11 cellular contexts compared by ENCODE assay signal in the genomic region with DNA sequence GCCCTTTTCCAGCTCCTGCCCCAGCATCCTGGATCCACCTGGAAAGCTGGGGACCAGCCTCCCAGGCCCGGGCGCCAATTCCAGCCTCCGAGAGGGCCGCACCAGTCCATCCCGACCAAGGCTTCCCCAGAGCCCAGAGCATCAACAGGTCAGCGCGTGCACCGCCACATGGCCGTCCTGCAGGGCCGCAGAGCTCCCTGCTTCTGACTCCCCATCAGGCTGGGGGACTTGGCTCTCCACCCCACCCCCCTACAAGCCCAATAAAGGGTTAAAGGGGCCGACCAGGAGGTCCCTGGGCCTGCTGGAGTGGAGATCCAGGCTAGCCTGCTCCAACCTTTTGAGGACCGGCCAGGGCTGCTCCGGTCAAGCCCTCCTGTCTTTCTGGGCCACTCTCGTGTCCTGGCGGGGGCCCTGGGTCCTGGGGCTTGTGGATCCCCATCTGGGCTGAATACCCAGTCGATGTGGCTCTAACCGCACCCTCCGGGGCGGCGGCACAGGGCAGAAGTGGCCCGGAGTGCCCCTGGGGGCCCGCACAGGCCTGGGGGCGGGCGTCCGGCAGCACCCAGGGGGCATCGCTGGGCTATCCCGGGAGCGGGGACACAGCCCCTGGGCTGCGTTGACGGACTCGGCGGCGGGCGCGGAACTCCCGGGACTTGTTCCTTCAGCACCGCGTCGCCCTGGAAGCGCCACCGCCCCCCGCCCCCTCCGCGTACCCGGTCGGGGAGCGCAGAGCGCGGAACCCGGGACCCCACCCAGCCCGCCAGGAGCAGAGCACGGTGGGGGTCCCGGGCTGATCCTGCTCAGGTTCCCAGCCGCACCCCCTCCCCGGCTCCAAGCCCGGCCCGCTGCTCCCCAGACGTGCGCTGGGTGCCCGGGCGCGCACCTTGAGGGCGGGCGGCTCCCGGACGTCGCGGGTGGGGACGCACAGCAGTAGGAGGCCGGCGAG. TPM values are rescaled to one million over a fixed set of nuclear protein-coding genes. Genes with fewer than 3 reads are reported as not detected.
DNase-seq lines count a peak whose midpoint lies in the region; ATAC-seq and TF ChIP-seq lines count a peak whose summit lies in the region.
"Had no signal": no experiment of that assay in that cellular context is flagged by ENCODE, and none has a peak within 500 bp of the region (broad histone marks: within the 10 kb centered on the region; RNA-seq: fewer than 3 reads in every experiment).

No MANE protein-coding gene starts in this region.

- no peaks in the 10 kb centered on the region for H3K9me3 Mint-ChIP-seq in stimulated activated naive CD8-positive, alpha-beta T cell treated with anti-CD3 and anti-CD28 coated beads, Interleukin-15, amount 100 ng/mL, for 72 hours
- no peaks in the 10 kb centered on the region for H3K9me3 Mint-ChIP-seq in memory B cell

- intact Hi-C loops in dorsolateral prefrontal cortex (cut with DNase I) (no loop called here), vagina (cut with DNase I) (no loop called here)

- H3K27ac ChIP-seq in dorsolateral prefrontal cortex, result peak overlapping the region in 11 of 59 donors; percentile 9 to 82 (median 73)
- H3K27ac ChIP-seq in vagina, result no peak overlapping the region

- no peak for TF ChIP-seq POLR2A in vagina (IDR thresholded peaks at IDR 0.05)

- no peaks in the 10 kb centered on the region for H3K9me3 ChIP-seq in vagina

- no peak for TF ChIP-seq CTCF in dorsolateral prefrontal cortex (IDR thresholded peaks at IDR 0.05 in 54 of 56, conservative IDR thresholded peaks at IDR 0.05 in 2 of 56; ENCODE audit: low read depth in 1 of 56, partially characterized antibody in 56 of 56)
- TF ChIP-seq CTCF in vagina (IDR thresholded peaks at IDR 0.05), result no peak

- H3K4me3 Mint-ChIP-seq in stimulated activated naive CD8-positive, alpha-beta T cell treated with anti-CD3 and anti-CD28 coated beads, Interleukin-15, amount 100 ng/mL, for 72 hours, result no peak overlapping the region
- peak overlapping the region; percentile 29 for H3K4me3 Mint-ChIP-seq in memory B cell

- H3K27me3 Mint-ChIP-seq in stimulated activated naive CD8-positive, alpha-beta T cell treated with anti-CD3 and anti-CD28 coated beads, Interleukin-15, amount 100 ng/mL, for 72 hours, result peaks cover 57% of the 10 kb centered on the region
- H3K27me3 Mint-ChIP-seq in memory B cell, result peaks cover 7% of the 10 kb centered on the region

- H3K36me3 Mint-ChIP-seq in memory B cell, result no peaks in the 10 kb centered on the region
- H3K36me3 Mint-ChIP-seq: CD4-positive, alpha-beta memory T cell had no signal

- no peak overlapping the region for H3K27ac Mint-ChIP-seq in stimulated activated naive CD8-positive, alpha-beta T cell treated with anti-CD3 and anti-CD28 coated beads, Interleukin-15, amount 100 ng/mL, for 72 hours
- H3K27ac Mint-ChIP-seq in memory B cell, result no peak overlapping the region

- peaks cover 43% of the 10 kb centered on the region for H3K4me1 ChIP-seq in vagina

- peaks cover 20% of the 10 kb centered on the region for H3K4me1 Mint-ChIP-seq in stimulated activated naive CD8-positive, alpha-beta T cell treated with anti-CD3 and anti-CD28 coated beads, Interleukin-15, amount 100 ng/mL, for 72 hours
- peaks cover 3% of the 10 kb centered on the region for H3K4me1 Mint-ChIP-seq in memory B cell

- H3K36me3 ChIP-seq in vagina, result no peaks in the 10 kb centered on the region

- peak in 1 of 2 donors; percentile 3 for DNase-seq in stimulated activated naive CD8-positive, alpha-beta T cell treated with anti-CD3 and anti-CD28 coated beads, Interleukin-15, amount 100 ng/mL, for 72 hours
- DNase-seq in stimulated activated naive CD8-positive, alpha-beta T cell treated with anti-CD3 and anti-CD28 coated beads, Interleukin-15, Interleukin-2, amounts not matched to agents 100 U/mL and 50 U/mL, for 24 hours, result no peak
- DNase-seq in dorsolateral prefrontal cortex (no peak), memory B cell (ENCODE audit: low spot score in 2 of 2) (no peak), vagina (ENCODE audit: extremely low spot score in 2 of 2) (no peak), DMS153 (lab: John Stamatoyannopoulos, UW) (no peak)
- DNase-seq in activated effector memory CD4-positive, alpha-beta T cell treated with Interleukin-2 at 50 U/mL for 16 hours, result no peak
- DNase-seq: central memory CD4-positive, alpha-beta T cell had no signal

- H3K27me3 ChIP-seq in dorsolateral prefrontal cortex, result peaks cover 0 to 45% (median 21%) of the 10 kb centered on the region in 45 donors
- H3K27me3 ChIP-seq in vagina, result no peaks in the 10 kb centered on the region

- ATAC-seq in stimulated activated naive CD8-positive, alpha-beta T cell treated with anti-CD3 and anti-CD28 coated beads, Interleukin-15, amount 100 ng/mL, for 72 hours, result peak; percentile 26
- ATAC-seq in stimulated activated naive CD8-positive, alpha-beta T cell treated with anti-CD3 and anti-CD28 coated beads, Interleukin-15, Interleukin-2, amounts not matched to agents 100 U/mL and 50 U/mL, for 24 hours, result no peak
- ATAC-seq in memory B cell (ENCODE audit: low read depth), result peak; percentile 43
- ATAC-seq in GM21381 (IDR thresholded peaks at IDR 0.05; ENCODE audit: unreplicated experiment), result no peak

- H3K4me3 ChIP-seq in dorsolateral prefrontal cortex, result peak overlapping the region in 55 of 59 donors; percentile 3 to 61 (median 37)
- peak overlapping the region; percentile 40 to 48 for H3K4me3 ChIP-seq in vagina

RNA-seq across cellular contexts. Expression of a gene that starts 0.6 kb away (rescaled TPM):
- 10 to 100 TPM in 105 of 120 experiments, 1 to 10 TPM in 15; 4.7 to 47.5 (median 15.7) TPM for total RNA-seq in dorsolateral prefrontal cortex
- 4.9 TPM for total RNA-seq in vagina
- total RNA-seq: CD4-positive, alpha-beta memory T cell; subcutaneous adipose tissue had no signal

RNA-seq across cellular contexts. Expression of a gene that starts 7.3 kb away (rescaled TPM):
- 100 to 1,000 TPM; 142 to 297 (median 214) TPM for total RNA-seq in dorsolateral prefrontal cortex
- 67.5 TPM for total RNA-seq in vagina

RNA-seq across cellular contexts. Expression of a gene that starts 17.1 kb away (rescaled TPM):
- 10 to 100 TPM in 1 of 120 experiments, 1 to 10 TPM in 119; 1.7 to 11.5 (median 5.4) TPM for total RNA-seq in dorsolateral prefrontal cortex
- 2.7 TPM for total RNA-seq in vagina

RNA-seq across cellular contexts. Expression of a gene that starts 21.4 kb away (rescaled TPM):
- total RNA-seq in dorsolateral prefrontal cortex (1 to 10 TPM in 3 of 120 experiments, under 1 TPM in 54, not detected in 63; 0.14 to 1.7 (median 0.33) TPM), vagina (not detected)

RNA-seq across cellular contexts. Expression of a gene that starts 24.0 kb away (rescaled TPM):
- total RNA-seq in dorsolateral prefrontal cortex, result 10 to 100 TPM in 118 of 120 experiments, 1 to 10 TPM in 2; 8.3 to 48.0 (median 20.2) TPM
- 13.3 TPM for total RNA-seq in vagina

Comparison
In these comparisons a context has a peak if more than half of its experiments do, and no peak if none do; other contexts are left out.
1. ATAC-seq: peak in stimulated activated naive CD8-positive, alpha-beta T cell treated with anti-CD3 and anti-CD28 coated beads, Interleukin-15, amount 100 ng/mL, for 72 hours (single experiment) and memory B cell (single experiment); none in stimulated activated naive CD8-positive, alpha-beta T cell treated with anti-CD3 and anti-CD28 coated beads, Interleukin-15, Interleukin-2, amounts not matched to agents 100 U/mL and 50 U/mL, for 24 hours (single experiment) and GM21381 (single experiment).